In genomic region chr4:130192787-130193186, GRCh38 we compare ENCODE assay signal across 24 cellular contexts.
A peak's percentile ranks its signal among the peaks of the same experiment; 100 is the strongest.
DNase-seq lines count a peak whose midpoint lies in the region; ATAC-seq, FAIRE-seq and TF ChIP-seq lines count a peak whose summit lies in the region.
"Had no signal": no experiment of that assay in that cellular context is flagged by ENCODE, and none has a peak within 500 bp of the region (broad histone marks: within the 10 kb centered on the region; RNA-seq: fewer than 3 reads in every experiment).

No MANE protein-coding gene starts in this region.

- TF ChIP-seq RAD21 in HepG2 (CRISPR knock-in tag; IDR thresholded peaks at IDR 0.05) (no peak), K562 (CRISPR knock-in tag; conservative IDR thresholded peaks at IDR 0.05 in 1 of 2, IDR thresholded peaks at IDR 0.05 in 1 of 2) (no peak)

- no peak for DNase-seq in HepG2 (ENCODE audit: low spot score)
- no peak for DNase-seq in right lobe of liver
- DNase-seq in K562 (ENCODE audit: extremely low read depth in 1 of 4, low spot score in 3 of 4) = no peak
- DNase-seq in lower leg skin (ENCODE audit: low spot score in 2 of 2) = no peak
- DNase-seq: ACHN; BE2C; C1 segment of cervical spinal cord; CD4-positive, alpha-beta memory T cell; CD4-positive, CD25-positive, alpha-beta regulatory T cell; CD8-positive, alpha-beta memory T cell; COR-L47; DMS 273 treated with DMSO at 0.1 percent for 48 hours; DMS153; DMS53; DMS79; DND-41; EL; GDM1 had no signal

- TF ChIP-seq CTCF in HepG2 (CRISPR knock-in tag; IDR thresholded peaks at IDR 0.05) (no peak), right lobe of liver (IDR thresholded peaks at IDR 0.05) (no peak), K562 (IDR thresholded peaks at IDR 0.05 in 2 of 3, conservative IDR thresholded peaks at IDR 0.05 in 1 of 3; ENCODE audit: insufficient read depth in 2 of 3, low read depth in 1 of 3, low read length in 3 of 3) (no peak), lower leg skin (IDR thresholded peaks at IDR 0.05) (no peak)

- ATAC-seq in HepG2 (no peak), right lobe of liver (no peak), K562 (no peak), HG03108 (IDR thresholded peaks at IDR 0.05; ENCODE audit: unreplicated experiment) (no peak)
- ATAC-seq: GM12878 had no signal

- BruUV-seq in HepG2 (replicated peaks; lab: Mats Ljungman, UMichigan) (no TSS peak), K562 (replicated peaks; lab: Mats Ljungman, UMichigan) (no TSS peak)

- intact Hi-C loops in HepG2 (cut with micrococcal nuclease; ENCODE audit: unreplicated experiment) (no loop called here), right lobe of liver (cut with DNase I) (no loop called here), K562 (cut with micrococcal nuclease) (no loop called here), lower leg skin (cut with DNase I; ENCODE audit: low total_unique reads) (no loop called here)

- H3K79me2 ChIP-seq in HepG2 (ENCODE audit: insufficient read depth, low read length) = no peaks in the 10 kb centered on the region
- no peaks in the 10 kb centered on the region for H3K79me2 ChIP-seq in K562 (ENCODE audit: control insufficient read depth, insufficient read depth, low read length)

- H3K36me3 ChIP-seq in HepG2 (replicated peaks in 1 of 2; ENCODE audit: control insufficient read depth in 1 of 2, insufficient read depth in 2 of 2, low read length in 2 of 2) (no peaks in the 10 kb centered on the region), right lobe of liver (no peaks in the 10 kb centered on the region), K562 (ENCODE audit: control insufficient read depth, insufficient read depth, low read length) (no peaks in the 10 kb centered on the region)
- H3K36me3 ChIP-seq: BE2C, BLaER1 had no signal

- TF ChIP-seq POLR2A in HepG2 (IDR thresholded peaks at IDR 0.05; ENCODE audit: insufficient read depth in 1 of 2, low read depth in 2 of 2, low read length in 2 of 2) (no peak), right lobe of liver (IDR thresholded peaks at IDR 0.05) (no peak), K562 (conservative IDR thresholded peaks at IDR 0.05) (no peak), lower leg skin (IDR thresholded peaks at IDR 0.05) (no peak)

- H3K4me2 ChIP-seq in HepG2 (ENCODE audit: low read depth, low read length) (no peak overlapping the region), K562 (ENCODE audit: insufficient read depth, low read length) (no peak overlapping the region)
- H3K4me2 ChIP-seq: BLaER1 had no signal

- no peaks in the 10 kb centered on the region for H3K9me3 ChIP-seq in HepG2 (ENCODE audit: low read length)
- no peaks in the 10 kb centered on the region for H3K9me3 ChIP-seq in right lobe of liver
- H3K9me3 ChIP-seq in K562 (replicated peaks; ENCODE audit: control insufficient read depth, insufficient read depth, low read depth, low read length) = no peaks in the 10 kb centered on the region; the same call in 1 of the 2 replicates
- H3K9me3 ChIP-seq: BE2C, BLaER1 had no signal

- no peaks in the 10 kb centered on the region for H3K4me1 ChIP-seq in HepG2 (ENCODE audit: insufficient read depth, low read length)
- H3K4me1 ChIP-seq in right lobe of liver = no peaks in the 10 kb centered on the region
- no peaks in the 10 kb centered on the region for H3K4me1 ChIP-seq in K562 (replicated peaks in 1 of 2; ENCODE audit: control insufficient read depth in 2 of 2, insufficient read depth in 2 of 2, low read length in 2 of 2)
- H3K4me1 ChIP-seq: BE2C, BLaER1 had no signal

- WGBS in HepG2 (ENCODE audit: low lambda C conversion rate) = 32% methylated on average over 3 of the region's 3 CpGs
- WGBS in right lobe of liver (ENCODE audit: insufficient coverage, low coverage, low lambda C conversion rate, missing lambda C conversion rate) = 86% methylated on average over 3 of the region's 3 CpGs
- WGBS in K562 (ENCODE audit: insufficient coverage, low coverage, missing lambda C conversion rate) = 4% methylated on average over 3 of the region's 3 CpGs
- 93 to 95% methylated on average over 3 of the region's 3 CpGs for WGBS in lower leg skin, 2 donors

- TF ChIP-seq EP300 in HepG2 (IDR thresholded peaks at IDR 0.05; ENCODE audit: low read depth in 2 of 2, low read length in 2 of 2) (no peak), HepG2 (CRISPR knock-in tag; IDR thresholded peaks at IDR 0.05; ENCODE audit: borderline replicate concordance) (no peak), K562 (IDR thresholded peaks at IDR 0.05; ENCODE audit: low read length) (no peak)

- H3K27me3 ChIP-seq in HepG2 (ENCODE audit: control insufficient read depth in 1 of 2, insufficient read depth in 2 of 2, low read length in 2 of 2) (no peaks in the 10 kb centered on the region), right lobe of liver (no peaks in the 10 kb centered on the region), K562 (ENCODE audit: control insufficient read depth in 2 of 2, insufficient read depth in 2 of 2, low read length in 2 of 2) (no peaks in the 10 kb centered on the region)
- H3K27me3 ChIP-seq: BE2C, BLaER1 had no signal

- no peaks in the 10 kb centered on the region for H3K9me1 ChIP-seq in K562 (ENCODE audit: control insufficient read depth, insufficient read depth, low read length)

- H3K27ac ChIP-seq in HepG2 (ENCODE audit: extremely low read length, insufficient read depth, low read length) (no peak overlapping the region), right lobe of liver (no peak overlapping the region), K562 (ENCODE audit: extremely low read depth, low read depth, low read length) (no peak overlapping the region)
- H3K27ac ChIP-seq: 22Rv1, BLaER1 had no signal

- H4K20me1 ChIP-seq in HepG2 (ENCODE audit: insufficient read depth, low read length) = no peaks in the 10 kb centered on the region
- H4K20me1 ChIP-seq in K562 (replicated peaks; ENCODE audit: control insufficient read depth, insufficient read depth, low read length) = no peaks in the 10 kb centered on the region
- H4K20me1 ChIP-seq: BLaER1 had no signal

- H3K9ac ChIP-seq in HepG2 (ENCODE audit: insufficient read depth, low read depth, low read length) (no peak overlapping the region), K562 (ENCODE audit: insufficient read depth in 1 of 2, low read depth in 2 of 2, low read length in 2 of 2) (no peak overlapping the region)
- H3K9ac ChIP-seq: BLaER1 had no signal

- FAIRE-seq in HepG2 (lab: Jason Lieb, UNC) (no peak), K562 (lab: Jason Lieb, UNC) (no peak)
- FAIRE-seq: GM12892, GM18507 had no signal

- CTCF ChIA-PET in HepG2 (lab: Yijun Ruan, JAX; ENCODE audit: low intra/inter-chr PET ratio, low total read pairs) (no interaction called here), K562 (lab: Yijun Ruan, JAX; ENCODE audit: low intra/inter-chr PET ratio) (no interaction called here)

- in situ Hi-C loops in HepG2 (cut with HindIII; ENCODE audit: extremely low pct_ligation_motif_present, low pct_unique_long_range_greater_than_20kb) = no loop called here
- in situ Hi-C loops in K562 (cut with MboI) = no loop called here

- POLR2A ChIA-PET in HepG2 (lab: Yijun Ruan, JAX) = no interaction called here
- POLR2A ChIA-PET in K562 (lab: Yijun Ruan, JAX) = no interaction called here

- no peak overlapping the region for H3K4me3 ChIP-seq in HepG2 (replicated peaks in 1 of 3; ENCODE audit: insufficient read depth in 1 of 3, low read depth in 2 of 3, low read length in 3 of 3)
- H3K4me3 ChIP-seq in right lobe of liver = no peak overlapping the region
- H3K4me3 ChIP-seq in K562 = no peak overlapping the region
- no peak overlapping the region for H3K4me3 ChIP-seq in lower leg skin (ENCODE audit: low read depth, poor library complexity, severe bottlenecking)
- H3K4me3 ChIP-seq: BLaER1, GM12878 had no signal

- H2AFZ ChIP-seq in HepG2 (ENCODE audit: low read length) (no peak overlapping the region), K562 (ENCODE audit: low read depth, low read length) (no peak overlapping the region)

TF ChIP-seq in HepG2, 621 proteins besides CTCF, POLR2A, EP300 and RAD21:
- TF ChIP-seq NCOA5 (CRISPR knock-in tag; IDR thresholded peaks at IDR 0.05) (no peak), MAFF (IDR thresholded peaks at IDR 0.05; ENCODE audit: low read depth, low read length) (peak; percentile 87), MAFK (conservative IDR thresholded peaks at IDR 0.05 in 1 of 2, IDR thresholded peaks at IDR 0.05 in 1 of 2; ENCODE audit: low read length in 2 of 2) (peak; percentile 89 to 92), HNRNPLL (IDR thresholded peaks at IDR 0.05; ENCODE audit: low read depth, low read length, poor library complexity, severe bottlenecking) (no peak), HOXA9 (CRISPR knock-in tag; IDR thresholded peaks at IDR 0.05; ENCODE audit: borderline replicate concordance) (no peak), NFYB (CRISPR knock-in tag; IDR thresholded peaks at IDR 0.05) (no peak), ZNF343 (CRISPR knock-in tag; IDR thresholded peaks at IDR 0.05) (no peak), TAF1 (CRISPR knock-in tag; IDR thresholded peaks at IDR 0.05) (no peak), ZNF790 (CRISPR knock-in tag; IDR thresholded peaks at IDR 0.05; ENCODE audit: borderline replicate concordance) (no peak)

TF ChIP-seq in K562, 482 proteins besides CTCF, POLR2A, EP300 and RAD21:
- TF ChIP-seq MAFG (tag; conservative IDR thresholded peaks at IDR 0.05) (0 out of 2 replicates have a peak, but pooled peaks have one; percentile 14), MAFF (IDR thresholded peaks at IDR 0.05; ENCODE audit: low read length) (peak; percentile 60), KDM4B (IDR thresholded peaks at IDR 0.05; ENCODE audit: borderline replicate concordance in 2 of 2, low read depth in 1 of 2) (no peak), NFIX (CRISPR knock-in tag; IDR thresholded peaks at IDR 0.05; ENCODE audit: low read depth) (no peak), ETS2 (tag; IDR thresholded peaks at IDR 0.05; ENCODE audit: borderline replicate concordance, poor library complexity, severe bottlenecking) (no peak), MAFK (IDR thresholded peaks at IDR 0.05; ENCODE audit: low read length) (peak; percentile 32; the same call in 1 of the 2 replicates), CREB3L1 (IDR thresholded peaks at IDR 0.05; ENCODE audit: borderline replicate concordance, low read depth) (no peak), ZNF316 (IDR thresholded peaks at IDR 0.05) (peak; percentile 68)

Comparison
In these comparisons a context has a peak if more than half of its experiments do, and no peak if none do; other contexts are left out.
1. Of the 241 proteins assayed by ChIP-seq in both HepG2 and K562: peak only in HepG2: none; only in K562: MAFG; in both: MAFF and MAFK; in neither: 238.